1 cellular context compared by ENCODE assay signal in genomic region chr14:75295491-75296338, GRCh38.
TF ChIP-seq lines count a peak whose summit lies in the region.

No MANE protein-coding gene starts in this region.

TF ChIP-seq in K562, 482 proteins besides CTCF, POLR2A, EP300 and RAD21 (continued from another document and continues in another):
- TF ChIP-seq CHD7 (IDR thresholded peaks at IDR 0.05; ENCODE audit: low read depth, low read length) (no peak), IFI16 (CRISPR knock-in tag; IDR thresholded peaks at IDR 0.05) (no peak), SPI1 (IDR thresholded peaks at IDR 0.05; ENCODE audit: borderline replicate concordance, low read depth, low read length) (peak; percentile 46; the same call in 1 of the 2 replicates), HMG20B (CRISPR knock-in tag; IDR thresholded peaks at IDR 0.05) (no peak), NFXL1 (CRISPR knock-in tag; IDR thresholded peaks at IDR 0.05) (no peak), NR2C1 (IDR thresholded peaks at IDR 0.05) (no peak; the same call in 1 of the 2 replicates), NR2C1 (tag; IDR thresholded peaks at IDR 0.05) (no peak), ZNF830 (CRISPR knock-in tag; IDR thresholded peaks at IDR 0.05) (no peak), YBX1 (IDR thresholded peaks at IDR 0.05) (no peak), TBP (optimal IDR thresholded peaks at IDR 0.05; ENCODE audit: low read depth, low read length) (no peak), ARID3A (IDR thresholded peaks at IDR 0.05; ENCODE audit: borderline replicate concordance, low read depth, low read length) (no peak), PTTG1 (tag; IDR thresholded peaks at IDR 0.05; ENCODE audit: low read depth) (no peak), GMEB1 (CRISPR knock-in tag; IDR thresholded peaks at IDR 0.05) (no peak), AFF4 (CRISPR knock-in tag; IDR thresholded peaks at IDR 0.05) (no peak), HOMEZ (CRISPR knock-in tag; IDR thresholded peaks at IDR 0.05) (no peak), MTF1 (CRISPR knock-in tag; IDR thresholded peaks at IDR 0.05; ENCODE audit: borderline replicate concordance) (no peak), SIN3A (IDR thresholded peaks at IDR 0.05; ENCODE audit: borderline replicate concordance in 2 of 2, control insufficient read depth in 1 of 2, low read depth in 2 of 2, low read length in 2 of 2) (no peak), MECOM (CRISPR knock-in tag; IDR thresholded peaks at IDR 0.05) (no peak), HDAC1 (IDR thresholded peaks at IDR 0.05) (0 out of 4 replicates have a peak, but pooled peaks of 1 of the 2 experiments have one; percentile 54), HMGN3 (IDR thresholded peaks at IDR 0.05; ENCODE audit: borderline replicate concordance, extremely low read depth, insufficient read length, low read depth, low read length) (no peak), ZNF280B (CRISPR knock-in tag; IDR thresholded peaks at IDR 0.05) (no peak), CHD1 (IDR thresholded peaks at IDR 0.05; ENCODE audit: low read length) (no peak), ZNF696 (CRISPR knock-in tag; conservative IDR thresholded peaks at IDR 0.05) (no peak), HSF4 (CRISPR knock-in tag; IDR thresholded peaks at IDR 0.05; ENCODE audit: borderline replicate concordance) (no peak), PHF20 (IDR thresholded peaks at IDR 0.05; ENCODE audit: partially characterized antibody) (no peak), FOSL1 (tag; conservative IDR thresholded peaks at IDR 0.05) (no peak), ZBTB5 (IDR thresholded peaks at IDR 0.05) (no peak), ZNF133 (CRISPR knock-in tag; IDR thresholded peaks at IDR 0.05) (no peak), ZNF695 (CRISPR knock-in tag; IDR thresholded peaks at IDR 0.05) (no peak), OTX1 (CRISPR knock-in tag; IDR thresholded peaks at IDR 0.05) (no peak), MAFF (IDR thresholded peaks at IDR 0.05; ENCODE audit: low read length) (no peak), GATAD2B (IDR thresholded peaks at IDR 0.05; ENCODE audit: borderline replicate concordance) (no peak), ZNF77 (CRISPR knock-in tag; IDR thresholded peaks at IDR 0.05) (no peak), DMBX1 (CRISPR knock-in tag; IDR thresholded peaks at IDR 0.05; ENCODE audit: borderline replicate concordance) (no peak), ZSCAN32 (CRISPR knock-in tag; IDR thresholded peaks at IDR 0.05) (no peak), BCOR (IDR thresholded peaks at IDR 0.05) (no peak), LARP7 (IDR thresholded peaks at IDR 0.05) (no peak), THRAP3 (IDR thresholded peaks at IDR 0.05; ENCODE audit: borderline replicate concordance) (no peak)
